Comparison of ENCODE assay signal across 22 cellular contexts in the genomic region with DNA sequence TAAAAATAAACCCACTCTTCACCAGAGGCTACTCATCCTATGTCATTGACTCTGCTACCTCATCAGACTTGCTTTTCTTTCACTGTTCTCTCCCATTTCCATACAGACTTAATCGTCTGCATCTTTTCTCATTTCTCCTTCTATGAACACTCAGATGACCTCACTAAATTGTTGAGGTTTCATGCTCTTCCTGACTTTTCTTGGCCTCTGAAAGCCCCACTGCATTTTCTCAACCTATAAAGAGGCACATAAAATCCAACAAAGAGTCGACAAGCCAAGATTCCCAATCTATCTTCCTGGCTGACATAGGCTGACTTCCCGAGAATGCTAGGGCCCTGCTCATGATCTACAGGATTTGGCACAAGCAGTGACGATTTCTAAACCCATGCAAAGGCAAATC.
DNase-seq lines count a peak whose midpoint lies in the region; ATAC-seq and TF ChIP-seq lines count a peak whose summit lies in the region.
"Had no signal": no experiment of that assay in that cellular context is flagged by ENCODE, and none has a peak within 500 bp of the region (broad histone marks: within the 10 kb centered on the region; RNA-seq: fewer than 3 reads in every experiment).

No MANE protein-coding gene starts in this region.

- POLR2A ChIA-PET in GM10248 (lab: Yijun Ruan, JAX) = no interaction called here

- no peak for TF ChIP-seq CTCF in fibroblast of pulmonary artery (IDR thresholded peaks at IDR 0.05; ENCODE audit: low read length, missing control alignments)
- no peak for TF ChIP-seq CTCF in osteoblast (IDR thresholded peaks at IDR 0.05; ENCODE audit: extremely low read depth, low read depth, low read length)
- TF ChIP-seq CTCF in osteocyte (IDR thresholded peaks at IDR 0.05) = no peak
- TF ChIP-seq CTCF in GM10248 (IDR thresholded peaks at IDR 0.05; ENCODE audit: control extremely low read depth, extremely low read depth, low read depth, missing control alignments) = no peak

- no peaks in the 10 kb centered on the region for H3K36me3 Mint-ChIP-seq in osteocyte (ENCODE audit: unreplicated experiment)
- H3K36me3 Mint-ChIP-seq: activated naive CD8-positive, alpha-beta T cell treated with anti-CD3 and anti-CD28 coated beads, Interleukin-2, amount 10 ng/mL, durations not matched to agents 7 days and 5 days had no signal

- H3K27ac ChIP-seq in osteoblast (ENCODE audit: low read depth, low read length) = peak overlapping the region; percentile 61
- H3K27ac ChIP-seq: BLaER1, esophagus squamous epithelium, WERI-Rb-1 had no signal

- H3K4me3 ChIP-seq in fibroblast of pulmonary artery (replicated peaks; ENCODE audit: low read depth, low read length) (no peak overlapping the region), osteoblast (ENCODE audit: insufficient read depth, low read length) (peak overlapping the region; percentile 12)
- H3K4me3 ChIP-seq: BLaER1, esophagus squamous epithelium had no signal

- no peak overlapping the region for H3K4me3 Mint-ChIP-seq in osteocyte (ENCODE audit: unreplicated experiment)
- H3K4me3 Mint-ChIP-seq: activated CD4-positive, alpha-beta memory T cell treated with anti-CD3 and anti-CD28 coated beads, Interleukin-2, amount 10 ng/mL, durations not matched to agents 7 days and 5 days; activated naive CD8-positive, alpha-beta T cell treated with anti-CD3 and anti-CD28 coated beads, Interleukin-2, amount 10 ng/mL, durations not matched to agents 7 days and 5 days had no signal

- H3K27ac Mint-ChIP-seq in osteocyte (ENCODE audit: unreplicated experiment) = no peak overlapping the region
- H3K27ac Mint-ChIP-seq: activated CD4-positive, alpha-beta memory T cell treated with anti-CD3 and anti-CD28 coated beads, Interleukin-2, amount 10 ng/mL, durations not matched to agents 7 days and 5 days; activated naive CD8-positive, alpha-beta T cell treated with anti-CD3 and anti-CD28 coated beads, Interleukin-2, amount 10 ng/mL, durations not matched to agents 7 days and 5 days had no signal

- H3K27me3 Mint-ChIP-seq in osteocyte (ENCODE audit: unreplicated experiment) = no peaks in the 10 kb centered on the region
- H3K27me3 Mint-ChIP-seq: activated naive CD8-positive, alpha-beta T cell treated with anti-CD3 and anti-CD28 coated beads, Interleukin-2, amount 10 ng/mL, durations not matched to agents 7 days and 5 days had no signal

- H3K9me3 ChIP-seq in osteoblast (ENCODE audit: low read depth, low read length) = no peaks in the 10 kb centered on the region
- H3K9me3 ChIP-seq: BLaER1, esophagus squamous epithelium had no signal

- peaks cover 21% of the 10 kb centered on the region for H3K4me1 Mint-ChIP-seq in osteocyte (ENCODE audit: unreplicated experiment)
- H3K4me1 Mint-ChIP-seq: activated CD4-positive, alpha-beta memory T cell treated with anti-CD3 and anti-CD28 coated beads, Interleukin-2, amount 10 ng/mL, durations not matched to agents 7 days and 5 days; activated naive CD8-positive, alpha-beta T cell treated with anti-CD3 and anti-CD28 coated beads, Interleukin-2, amount 10 ng/mL, durations not matched to agents 7 days and 5 days had no signal

- no peaks in the 10 kb centered on the region for H3K36me3 ChIP-seq in osteoblast (ENCODE audit: insufficient read depth, low read length)
- H3K36me3 ChIP-seq: BLaER1, esophagus squamous epithelium, WERI-Rb-1 had no signal

- no peaks in the 10 kb centered on the region for H4K20me1 ChIP-seq in osteoblast (ENCODE audit: insufficient read depth, low read length)
- H4K20me1 ChIP-seq: BLaER1 had no signal

- ATAC-seq in SK-N-SH treated with all-trans-retinoic acid at 6 μM for 48 hours (peak; percentile 75), GM18861 (IDR thresholded peaks at IDR 0.05; ENCODE audit: unreplicated experiment) (no peak), GM21526 (IDR thresholded peaks at IDR 0.05; ENCODE audit: low FRiP score, unreplicated experiment) (no peak)
- ATAC-seq: sciatic nerve had no signal

- no peaks in the 10 kb centered on the region for H3K79me2 ChIP-seq in osteoblast (ENCODE audit: insufficient read depth, low read length)

- H3K27me3 ChIP-seq in osteoblast (ENCODE audit: insufficient read depth, low read length) = no peaks in the 10 kb centered on the region
- H3K27me3 ChIP-seq: BLaER1, esophagus squamous epithelium had no signal

- peaks cover 17% of the 10 kb centered on the region for H3K4me1 ChIP-seq in osteoblast (ENCODE audit: insufficient read depth, low read length)
- H3K4me1 ChIP-seq: BLaER1, esophagus squamous epithelium had no signal

- H3K9me3 Mint-ChIP-seq in osteocyte (ENCODE audit: unreplicated experiment) = no peaks in the 10 kb centered on the region
- H3K9me3 Mint-ChIP-seq: activated CD4-positive, alpha-beta memory T cell treated with anti-CD3 and anti-CD28 coated beads, Interleukin-2, amount 10 ng/mL, durations not matched to agents 7 days and 5 days; activated naive CD8-positive, alpha-beta T cell treated with anti-CD3 and anti-CD28 coated beads, Interleukin-2, amount 10 ng/mL, durations not matched to agents 7 days and 5 days had no signal

- CTCF ChIA-PET in GM10248 (lab: Yijun Ruan, JAX) = no interaction called here

- H3K4me2 ChIP-seq in osteoblast (ENCODE audit: insufficient read depth, low read length) = peak overlapping the region; percentile 64
- H3K4me2 ChIP-seq: BLaER1 had no signal

- H2AFZ ChIP-seq in osteoblast (ENCODE audit: low read length) = peak overlapping the region; percentile 80

- DNase-seq in EL = peak; percentile 78
- peak; percentile 69 for DNase-seq in fibroblast of pulmonary artery (ENCODE audit: low read depth)
- DNase-seq in osteoblast (ENCODE audit: insufficient read length, low spot score, missing footprints) = no peak
- no peak for DNase-seq in osteocyte (ENCODE audit: extremely low spot score, unreplicated experiment)
- DNase-seq in GM10248 (ENCODE audit: extremely low spot score) = no peak
- DNase-seq: activated CD4-positive, alpha-beta memory T cell treated with anti-CD3 and anti-CD28 coated beads, Interleukin-2, amount 10 ng/mL, durations not matched to agents 7 days and 5 days; activated naive CD8-positive, alpha-beta T cell treated with anti-CD3 and anti-CD28 coated beads, Interleukin-2, amount 10 ng/mL, durations not matched to agents 7 days and 5 days; activated T-cell treated with anti-CD3 and anti-CD28 coated beads, Interleukin-2, amount 50 U/mL, for 48 hours; caudate nucleus; DMS 273 treated with DMSO at 0.1 percent for 48 hours; esophagus squamous epithelium; HCEC 1CT; hypothalamus; NCI-H345; NK-92 treated with Interleukin-12 subunit alpha and Interleukin-12 subunit beta, amount 100 ng/mL, for 24 hours; occipital lobe; WERI-Rb-1 had no signal

TF ChIP-seq in SK-N-SH treated with all-trans-retinoic acid at 6 μM for 48 hours, 23 proteins besides CTCF, POLR2A, EP300 and RAD21:
- TF ChIP-seq ISL1 (CRISPR knock-in tag; IDR thresholded peaks at IDR 0.05) (peak; percentile 57), TCF4 (CRISPR knock-in tag; IDR thresholded peaks at IDR 0.05; ENCODE audit: borderline replicate concordance) (no peak), TOX (CRISPR knock-in tag; IDR thresholded peaks at IDR 0.05; ENCODE audit: borderline replicate concordance) (peak; percentile 36; the same call in 1 of the 2 replicates), OSR1 (CRISPR knock-in tag; IDR thresholded peaks at IDR 0.05) (no peak)
- TF ChIP-seq, protein P1, sequence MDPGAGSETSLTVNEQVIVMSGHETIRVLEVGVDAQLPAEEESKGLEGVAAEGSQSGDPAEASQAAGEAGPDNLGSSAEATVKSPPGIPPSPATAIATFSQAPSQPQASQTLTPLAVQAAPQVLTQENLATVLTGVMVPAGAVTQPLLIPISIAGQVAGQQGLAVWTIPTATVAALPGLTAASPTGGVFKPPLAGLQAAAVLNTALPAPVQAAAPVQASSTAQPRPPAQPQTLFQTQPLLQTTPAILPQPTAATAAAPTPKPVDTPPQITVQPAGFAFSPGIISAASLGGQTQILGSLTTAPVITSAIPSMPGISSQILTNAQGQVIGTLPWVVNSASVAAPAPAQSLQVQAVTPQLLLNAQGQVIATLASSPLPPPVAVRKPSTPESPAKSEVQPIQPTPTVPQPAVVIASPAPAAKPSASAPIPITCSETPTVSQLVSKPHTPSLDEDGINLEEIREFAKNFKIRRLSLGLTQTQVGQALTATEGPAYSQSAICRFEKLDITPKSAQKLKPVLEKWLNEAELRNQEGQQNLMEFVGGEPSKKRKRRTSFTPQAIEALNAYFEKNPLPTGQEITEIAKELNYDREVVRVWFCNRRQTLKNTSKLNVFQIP (CRISPR knock-in tag; IDR thresholded peaks at IDR 0.05; ENCODE audit: borderline replicate concordance, low read depth) = no peak
- TF ChIP-seq, protein P2, sequence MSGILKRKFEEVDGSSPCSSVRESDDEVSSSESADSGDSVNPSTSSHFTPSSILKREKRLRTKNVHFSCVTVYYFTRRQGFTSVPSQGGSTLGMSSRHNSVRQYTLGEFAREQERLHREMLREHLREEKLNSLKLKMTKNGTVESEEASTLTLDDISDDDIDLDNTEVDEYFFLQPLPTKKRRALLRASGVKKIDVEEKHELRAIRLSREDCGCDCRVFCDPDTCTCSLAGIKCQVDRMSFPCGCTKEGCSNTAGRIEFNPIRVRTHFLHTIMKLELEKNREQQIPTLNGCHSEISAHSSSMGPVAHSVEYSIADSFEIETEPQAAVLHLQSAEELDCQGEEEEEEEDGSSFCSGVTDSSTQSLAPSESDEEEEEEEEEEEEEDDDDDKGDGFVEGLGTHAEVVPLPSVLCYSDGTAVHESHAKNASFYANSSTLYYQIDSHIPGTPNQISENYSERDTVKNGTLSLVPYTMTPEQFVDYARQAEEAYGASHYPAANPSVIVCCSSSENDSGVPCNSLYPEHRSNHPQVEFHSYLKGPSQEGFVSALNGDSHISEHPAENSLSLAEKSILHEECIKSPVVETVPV (CRISPR knock-in tag; IDR thresholded peaks at IDR 0.05) = no peak

Comparison
In these comparisons a context has a peak if more than half of its experiments do, and no peak if none do; other contexts are left out.
1. DNase-seq: peak in EL (single experiment) and fibroblast of pulmonary artery (single experiment); none in osteoblast (single experiment), osteocyte (single experiment) and GM10248 (single experiment).